In the genomic region with DNA sequence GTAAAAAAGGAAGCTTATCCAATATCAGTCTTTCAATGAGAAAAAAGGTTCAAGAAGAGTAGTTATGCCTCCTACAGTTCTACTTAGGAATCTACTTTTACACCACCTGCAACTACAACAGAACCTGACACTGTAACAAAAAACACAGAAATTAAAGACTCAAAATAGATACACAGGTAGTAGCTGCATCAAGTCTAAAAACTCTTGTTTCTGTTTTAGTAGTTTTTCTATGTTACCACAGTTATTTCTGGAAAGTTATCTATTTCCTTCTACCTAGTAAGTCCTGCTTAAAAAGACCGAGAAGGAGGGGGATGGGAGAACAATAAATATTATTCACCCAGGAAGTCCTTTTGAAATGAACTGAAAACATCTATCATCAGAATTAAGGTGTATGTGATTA, we compare ENCODE assay signal across 1 cellular context.
TF ChIP-seq lines count a peak whose summit lies in the region.

No MANE protein-coding gene starts in this region.

TF ChIP-seq in K562, 482 proteins besides CTCF, POLR2A, EP300 and RAD21 (continued from another document):
- TF ChIP-seq, protein P1, sequence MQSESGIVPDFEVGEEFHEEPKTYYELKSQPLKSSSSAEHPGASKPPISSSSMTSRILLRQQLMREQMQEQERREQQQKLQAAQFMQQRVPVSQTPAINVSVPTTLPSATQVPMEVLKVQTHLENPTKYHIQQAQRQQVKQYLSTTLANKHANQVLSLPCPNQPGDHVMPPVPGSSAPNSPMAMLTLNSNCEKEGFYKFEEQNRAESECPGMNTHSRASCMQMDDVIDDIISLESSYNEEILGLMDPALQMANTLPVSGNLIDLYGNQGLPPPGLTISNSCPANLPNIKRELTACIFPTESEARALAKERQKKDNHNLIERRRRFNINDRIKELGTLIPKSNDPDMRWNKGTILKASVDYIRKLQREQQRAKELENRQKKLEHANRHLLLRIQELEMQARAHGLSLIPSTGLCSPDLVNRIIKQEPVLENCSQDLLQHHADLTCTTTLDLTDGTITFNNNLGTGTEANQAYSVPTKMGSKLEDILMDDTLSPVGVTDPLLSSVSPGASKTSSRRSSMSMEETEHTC (IDR thresholded peaks at IDR 0.05), result no peak
- TF ChIP-seq SUPT5H (IDR thresholded peaks at IDR 0.05) (no peak), ATF7 (IDR thresholded peaks at IDR 0.05) (no peak), ZSCAN29 (IDR thresholded peaks at IDR 0.05) (no peak), DNMT1 (IDR thresholded peaks at IDR 0.05) (no peak), ASH1L (IDR thresholded peaks at IDR 0.05; ENCODE audit: borderline replicate concordance, low read depth, partially characterized antibody) (no peak), PTBP1 (IDR thresholded peaks at IDR 0.05; ENCODE audit: low read depth, low read length) (no peak), RFX7 (CRISPR knock-in tag; IDR thresholded peaks at IDR 0.05) (no peak), HMG20A (CRISPR knock-in tag; conservative IDR thresholded peaks at IDR 0.05) (no peak)
